Comparison of ENCODE assay signal across 11 cellular contexts in genomic region chr15:48559270-48559669, GRCh38.
DNase-seq lines count a peak whose midpoint lies in the region; TF ChIP-seq lines count a peak whose summit lies in the region.
"Had no signal": no experiment of that assay in that cellular context is flagged by ENCODE, and none has a peak within 500 bp of the region (broad histone marks: within the 10 kb centered on the region; RNA-seq: fewer than 3 reads in every experiment).

No MANE protein-coding gene starts in this region.

- no peaks in the 10 kb centered on the region for H3K9me3 Mint-ChIP-seq in nephron
- H3K9me3 Mint-ChIP-seq in activated naive CD8-positive, alpha-beta T cell treated with anti-CD3 and anti-CD28 coated beads for 36 hours: no peaks in the 10 kb centered on the region

- no peak for TF ChIP-seq POLR2A in breast epithelium (IDR thresholded peaks at IDR 0.05)
- no peak for TF ChIP-seq POLR2A in uterus (IDR thresholded peaks at IDR 0.05)

- no peaks in the 10 kb centered on the region for H3K27me3 ChIP-seq in breast epithelium
- H3K27me3 ChIP-seq in mammary epithelial cell (ENCODE audit: insufficient read depth, low read length): no peaks in the 10 kb centered on the region
- no peaks in the 10 kb centered on the region for H3K27me3 ChIP-seq in uterus
- H3K27me3 ChIP-seq: body of pancreas, Peyer's patch had no signal

- DNase-seq in breast epithelium (ENCODE audit: low spot score in 2 of 2) (no peak), mammary epithelial cell (no peak), fibroblast of gingiva (ENCODE audit: low read depth) (peak; percentile 78), uterus (peak; percentile 48 to 51), germinal center (ENCODE audit: low spot score) (no peak), DMS153 (lab: John Stamatoyannopoulos, UW) (no peak)
- DNase-seq in activated naive CD8-positive, alpha-beta T cell treated with anti-CD3 and anti-CD28 coated beads for 36 hours: no peak
- DNase-seq: NCI-H1048, Peyer's patch had no signal

- no peak overlapping the region for H2AFZ ChIP-seq in mammary epithelial cell (ENCODE audit: low read depth, low read length)

- in situ Hi-C loops in mammary epithelial cell (cut with MboI; ENCODE audit: low sequenced_read_pairs in 2 of 2): no loop called here

- H3K4me1 ChIP-seq in breast epithelium: no peaks in the 10 kb centered on the region
- H3K4me1 ChIP-seq in mammary epithelial cell (ENCODE audit: insufficient read depth, low read length): no peaks in the 10 kb centered on the region
- peaks cover 0 to 3% of the 10 kb centered on the region in 2 donors for H3K4me1 ChIP-seq in uterus
- H3K4me1 ChIP-seq: Peyer's patch had no signal

- peak overlapping the region; percentile 83 to 97 (median 95) for H3K27ac Mint-ChIP-seq in nephron
- no peak overlapping the region for H3K27ac Mint-ChIP-seq in activated naive CD8-positive, alpha-beta T cell treated with anti-CD3 and anti-CD28 coated beads for 36 hours

- no peaks in the 10 kb centered on the region for H3K79me2 ChIP-seq in mammary epithelial cell (ENCODE audit: insufficient read depth, low read length)

- H3K36me3 ChIP-seq in breast epithelium (no peaks in the 10 kb centered on the region), mammary epithelial cell (ENCODE audit: insufficient read depth, low read length) (no peaks in the 10 kb centered on the region), uterus (no peaks in the 10 kb centered on the region)
- H3K36me3 ChIP-seq: Peyer's patch had no signal

- H3K4me3 ChIP-seq in breast epithelium (no peak overlapping the region), mammary epithelial cell (replicated peaks in 1 of 3; ENCODE audit: insufficient read depth in 1 of 3, low read depth in 2 of 3, low read length in 3 of 3) (no peak overlapping the region), uterus (no peak overlapping the region)
- H3K4me3 ChIP-seq: body of pancreas, Peyer's patch had no signal

- CTCF ChIA-PET in mammary epithelial cell (lab: Charles Lee; ENCODE audit: low non-redundant PET): no interaction called here

- H3K4me3 Mint-ChIP-seq in nephron: peak overlapping the region; percentile 25 to 41 (median 34)
- H3K4me3 Mint-ChIP-seq in activated naive CD8-positive, alpha-beta T cell treated with anti-CD3 and anti-CD28 coated beads for 36 hours: no peak overlapping the region

- dilution Hi-C loops in mammary epithelial cell (cut with HindIII; ENCODE audit: low sequenced_read_pairs): no loop called here

- H3K27ac ChIP-seq in breast epithelium (peak overlapping the region; percentile 20 to 23), mammary epithelial cell (ENCODE audit: insufficient read depth, low read depth, low read length) (no peak overlapping the region), uterus (peak overlapping the region; percentile 67 to 71)
- H3K27ac ChIP-seq: body of pancreas had no signal

- H3K36me3 Mint-ChIP-seq in nephron (ENCODE audit: low read depth): no peaks in the 10 kb centered on the region
- no peaks in the 10 kb centered on the region for H3K36me3 Mint-ChIP-seq in activated naive CD8-positive, alpha-beta T cell treated with anti-CD3 and anti-CD28 coated beads for 36 hours

- WGBS in mammary epithelial cell (ENCODE audit: low coverage, missing lambda C conversion rate): 77% methylated on average over 5 of the region's 5 CpGs

- H3K9me3 ChIP-seq in breast epithelium (no peaks in the 10 kb centered on the region), mammary epithelial cell (replicated peaks; ENCODE audit: insufficient read depth, low read length) (no peaks in the 10 kb centered on the region), uterus (no peaks in the 10 kb centered on the region)
- H3K9me3 ChIP-seq: body of pancreas, Peyer's patch had no signal

- peaks cover 73% of the 10 kb centered on the region for H3K4me1 Mint-ChIP-seq in nephron
- no peaks in the 10 kb centered on the region for H3K4me1 Mint-ChIP-seq in activated naive CD8-positive, alpha-beta T cell treated with anti-CD3 and anti-CD28 coated beads for 36 hours

- no peak overlapping the region for H3K4me2 ChIP-seq in mammary epithelial cell (ENCODE audit: insufficient read depth, low read depth, low read length)

- no TSS peak for BruUV-seq in mammary epithelial cell (replicated peaks; lab: Mats Ljungman, UMichigan)

- TF ChIP-seq CTCF in breast epithelium (IDR thresholded peaks at IDR 0.05): no peak
- no peak for TF ChIP-seq CTCF in mammary epithelial cell (conservative IDR thresholded peaks at IDR 0.05 in 1 of 2, IDR thresholded peaks at IDR 0.05 in 1 of 2; ENCODE audit: extremely low read depth in 1 of 2, insufficient read depth in 1 of 2, low read depth in 1 of 2, low read length in 2 of 2)
- TF ChIP-seq CTCF in nephron (IDR thresholded peaks at IDR 0.05; ENCODE audit: unreplicated experiment in 3 of 3): no peak
- no peak for TF ChIP-seq CTCF in uterus (IDR thresholded peaks at IDR 0.05)

- intact Hi-C loops in breast epithelium (cut with DNase I; ENCODE audit: low total_unique reads): no loop called here
- intact Hi-C loops in mammary epithelial cell (cut with micrococcal nuclease): no loop called here
- intact Hi-C loops in uterus (cut with DNase I; ENCODE audit: low total_unique reads): loop anchor here (5.0 kb wide), 1 partner anchor 192 kb away; no protein-coding TSS in a partner anchor

- no peak overlapping the region for H3K9ac ChIP-seq in mammary epithelial cell (ENCODE audit: insufficient read depth, low read length)

- no peaks in the 10 kb centered on the region for H3K27me3 Mint-ChIP-seq in nephron (ENCODE audit: low read depth)
- no peaks in the 10 kb centered on the region for H3K27me3 Mint-ChIP-seq in activated naive CD8-positive, alpha-beta T cell treated with anti-CD3 and anti-CD28 coated beads for 36 hours

- H4K20me1 ChIP-seq in mammary epithelial cell (ENCODE audit: insufficient read depth, low read length): no peaks in the 10 kb centered on the region

Comparison
In these comparisons a context has a peak if more than half of its experiments do, and no peak if none do; other contexts are left out.
1. DNase-seq: peak in fibroblast of gingiva (single experiment) and uterus (2 of 2); none in breast epithelium (0 of 2), mammary epithelial cell (single experiment), activated naive CD8-positive, alpha-beta T cell treated with anti-CD3 and anti-CD28 coated beads for 36 hours (single experiment), germinal center (single experiment) and DMS153 (single experiment).